Comparison of ENCODE assay signal across 16 cellular contexts in the genomic region with DNA sequence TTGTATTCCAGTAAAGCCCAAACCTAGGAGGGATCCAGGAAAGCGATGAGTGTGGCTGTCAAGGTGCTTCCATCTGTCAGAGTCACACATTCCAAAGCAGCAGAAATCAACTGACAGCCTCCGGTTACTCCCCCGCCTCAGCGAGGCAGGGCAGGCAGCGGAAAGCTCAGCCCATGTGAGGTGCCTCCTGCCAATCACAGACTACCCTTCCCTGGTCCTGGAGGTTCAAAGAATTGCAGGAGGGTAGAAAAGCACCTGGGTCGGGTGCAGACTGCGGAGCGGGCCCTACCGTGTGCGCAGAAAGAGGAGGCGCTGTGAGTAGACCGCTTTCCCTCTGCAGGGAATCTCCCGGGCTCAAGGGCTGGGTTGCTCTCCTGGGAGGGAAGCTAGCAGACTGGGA. TPM values are rescaled to one million over a fixed set of nuclear protein-coding genes. Genes with fewer than 3 reads are reported as not detected.
A peak's percentile ranks its signal among the peaks of the same experiment; 100 is the strongest.
DNase-seq lines count a peak whose midpoint lies in the region; ATAC-seq and TF ChIP-seq lines count a peak whose summit lies in the region.
"Had no signal": no experiment of that assay in that cellular context is flagged by ENCODE, and none has a peak within 500 bp of the region (broad histone marks: within the 10 kb centered on the region; RNA-seq: fewer than 3 reads in every experiment).

A gene (plus strand): TSS at position 274 of the 400 bp plus-strand sequence. CDS start 13,144 bp downstream, outside the sequence.

- DNase-seq in HPDE6-E6E7 (ENCODE audit: extremely low spot score) (peak; percentile 17), caudate nucleus (lab: John Stamatoyannopoulos, UW) (peak in 45 of 61 donors; percentile 2 to 81 (median 30)), kidney tubule cell (ENCODE audit: low spot score) (peak; percentile 86), renal cortical epithelial cell (ENCODE audit: low read depth) (peak; percentile 44), psoas muscle (no peak), GM10266 (ENCODE audit: extremely low spot score) (no peak)
- DNase-seq: activated CD8-positive, alpha-beta T cell treated with anti-CD3 and anti-CD28 coated beads, Interleukin-2, amount 10 ng/mL, durations not matched to agents 7 days and 5 days; DMS153; heart left ventricle; MV-4-11 had no signal

- ATAC-seq in GM21717 (IDR thresholded peaks at IDR 0.05; ENCODE audit: unreplicated experiment) (no peak), HG02870 (IDR thresholded peaks at IDR 0.05; ENCODE audit: unreplicated experiment) (no peak), psoas muscle (no peak)
- ATAC-seq: activated CD8-positive, alpha-beta T cell treated with anti-CD3 and anti-CD28 coated beads, Interleukin-2, amount 10 ng/mL, durations not matched to agents 7 days and 5 days; heart left ventricle had no signal

- intact Hi-C loops in psoas muscle (cut with DNase I), result no loop called here

- no peaks in the 10 kb centered on the region for H3K36me3 ChIP-seq in psoas muscle (ENCODE audit: insufficient read depth in 1 of 2, low read depth in 1 of 2)
- H3K36me3 ChIP-seq: heart left ventricle had no signal

- H3K9me3 ChIP-seq in psoas muscle, result no peaks in the 10 kb centered on the region
- H3K9me3 ChIP-seq: heart left ventricle had no signal

- H3K4me1 ChIP-seq in psoas muscle, result no peaks in the 10 kb centered on the region
- H3K4me1 ChIP-seq: heart left ventricle had no signal

- TF ChIP-seq CTCF in psoas muscle (IDR thresholded peaks at IDR 0.05), result no peak
- TF ChIP-seq CTCF in GM10266 (IDR thresholded peaks at IDR 0.05; ENCODE audit: control insufficient read depth, insufficient read depth, low read depth, missing control alignments), result no peak

- WGBS in psoas muscle, 3 donors, result 14 to 20% (median 18%) methylated on average over 13 of the region's 13 CpGs

- H3K27me3 ChIP-seq in psoas muscle (ENCODE audit: insufficient read depth in 3 of 3, low read length in 2 of 3), result peaks cover 0 to 4% (median 3%) of the 10 kb centered on the region in 3 donors

- H3K4me3 ChIP-seq in psoas muscle, result no peak within 1 kb of the TSS
- H3K4me3 ChIP-seq: SK-N-MC, skin epidermis had no signal

- H3K27ac ChIP-seq in caudate nucleus (ENCODE audit: low read depth, low read length), result no peak within 1 kb of the TSS
- H3K27ac ChIP-seq in psoas muscle, result no peak within 1 kb of the TSS
- H3K27ac ChIP-seq: heart left ventricle, SK-N-MC, skin epidermis had no signal

RNA-seq across cellular contexts. Expression of the gene that starts here (rescaled TPM):
- total RNA-seq in renal cortical epithelial cell, result 1.9 and 33.7 TPM in 2 replicates
- not detected for total RNA-seq in psoas muscle
- under 1 TPM; 0.03 to 0.06 (median 0.05) TPM for polyA plus RNA-seq in psoas muscle
- total RNA-seq: activated CD8-positive, alpha-beta T cell treated with anti-CD3 and anti-CD28 coated beads, Interleukin-2, amount 10 ng/mL, durations not matched to agents 7 days and 5 days; neural crest cell had no signal
- polyA plus RNA-seq: BJ, heart left ventricle had no signal

Comparison
In these comparisons a context has a peak if more than half of its experiments do, and no peak if none do; other contexts are left out.
1. DNase-seq: peak in HPDE6-E6E7 (single experiment), caudate nucleus (45 of 61), kidney tubule cell (single experiment) and renal cortical epithelial cell (single experiment); none in psoas muscle (0 of 2) and GM10266 (single experiment).